In the genomic region with DNA sequence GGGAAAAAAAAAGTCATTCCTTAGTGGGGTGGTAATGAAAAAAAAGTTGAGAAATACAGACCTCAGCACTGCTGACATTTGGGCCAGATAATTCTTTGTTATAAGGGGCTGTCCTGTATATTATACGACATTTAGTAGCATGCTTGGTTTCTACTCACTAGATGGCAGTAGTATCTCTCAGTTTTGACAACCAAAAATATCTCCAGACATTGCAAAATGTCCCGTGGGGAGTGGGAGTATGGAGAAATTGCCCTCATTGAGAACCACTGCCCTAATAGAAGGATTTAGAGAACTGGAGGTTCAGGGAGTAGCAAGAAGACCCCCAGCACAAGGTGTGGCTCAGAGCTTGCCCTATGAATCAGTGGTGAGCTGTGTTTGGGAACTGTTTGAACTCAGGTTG, we compare ENCODE assay signal across 11 cellular contexts. TPM values are rescaled to one million over a fixed set of nuclear protein-coding genes. Genes with fewer than 3 reads are reported as not detected.
DNase-seq lines count a peak whose midpoint lies in the region; ATAC-seq and TF ChIP-seq lines count a peak whose summit lies in the region.
"Had no signal": no experiment of that assay in that cellular context is flagged by ENCODE, and none has a peak within 500 bp of the region (broad histone marks: within the 10 kb centered on the region; RNA-seq: fewer than 3 reads in every experiment).

No MANE protein-coding gene starts in this region.

- H2AFZ ChIP-seq in Loucy (ENCODE audit: low read length) (no peak overlapping the region), osteoblast (ENCODE audit: low read length) (no peak overlapping the region)

- WGBS in esophagus muscularis mucosa, result 10% methylated on average over 2 of the region's 2 CpGs

- H3K36me3 ChIP-seq in Loucy (ENCODE audit: insufficient read depth, low read length) (peaks cover 91% of the 10 kb centered on the region), osteoblast (ENCODE audit: insufficient read depth, low read length) (peaks cover 81% of the 10 kb centered on the region), esophagus muscularis mucosa (peaks cover 92 to 100% (median 99%) of the 10 kb centered on the region in 4 donors)

- no peaks in the 10 kb centered on the region for H3K27me3 ChIP-seq in Loucy (ENCODE audit: insufficient read depth, low read length, poor library complexity, severe bottlenecking)
- H3K27me3 ChIP-seq in osteoblast (ENCODE audit: insufficient read depth, low read length), result no peaks in the 10 kb centered on the region
- no peaks in the 10 kb centered on the region for H3K27me3 ChIP-seq in esophagus muscularis mucosa

- H3K4me1 Mint-ChIP-seq in chondrocyte (ENCODE audit: low read depth), result peaks cover 6% of the 10 kb centered on the region

- no peak overlapping the region for H3K4me3 ChIP-seq in Loucy (ENCODE audit: low read length, poor library complexity, severe bottlenecking)
- H3K4me3 ChIP-seq in osteoblast (ENCODE audit: insufficient read depth, low read length), result no peak overlapping the region
- H3K4me3 ChIP-seq in esophagus muscularis mucosa, result no peak overlapping the region

- no peaks in the 10 kb centered on the region for H3K27me3 Mint-ChIP-seq in chondrocyte (ENCODE audit: low read depth)

- TF ChIP-seq POLR2A in esophagus muscularis mucosa (IDR thresholded peaks at IDR 0.05; ENCODE audit: low read depth), result no peak

- no peak overlapping the region for H3K9ac ChIP-seq in Loucy (ENCODE audit: low read depth, low read length, poor library complexity, severe bottlenecking)

- ATAC-seq in GM21786 (IDR thresholded peaks at IDR 0.05; ENCODE audit: unreplicated experiment), result no peak
- ATAC-seq: activated CD4-positive, CD25-positive, alpha-beta regulatory T cell treated with anti-CD3 and anti-CD28 coated beads, Interleukin-2, amount 50 U/mL, for 24 hours had no signal

- TF ChIP-seq CTCF in Loucy (conservative IDR thresholded peaks at IDR 0.05; ENCODE audit: low read length) (peak; percentile 64), chondrocyte (IDR thresholded peaks at IDR 0.05) (peak; percentile 74), osteoblast (IDR thresholded peaks at IDR 0.05; ENCODE audit: extremely low read depth, low read depth, low read length) (peak; percentile 46), esophagus muscularis mucosa (IDR thresholded peaks at IDR 0.05) (peak in 1 of 3 experiments; percentile 8)

- H3K36me3 Mint-ChIP-seq in chondrocyte (ENCODE audit: low read depth), result peaks cover 36% of the 10 kb centered on the region

- no peak overlapping the region for H3K4me3 Mint-ChIP-seq in chondrocyte (ENCODE audit: unreplicated experiment)
- H3K4me3 Mint-ChIP-seq: mesothelial cell of epicardium had no signal

- no peak overlapping the region for H3K27ac Mint-ChIP-seq in chondrocyte (ENCODE audit: unreplicated experiment)
- H3K27ac Mint-ChIP-seq: mesothelial cell of epicardium had no signal

- no peaks in the 10 kb centered on the region for H3K9me2 ChIP-seq in Loucy (replicated peaks; ENCODE audit: low read depth, low read length)

- no peaks in the 10 kb centered on the region for H3K9me3 Mint-ChIP-seq in chondrocyte (ENCODE audit: low read depth)
- H3K9me3 Mint-ChIP-seq: mesothelial cell of epicardium had no signal

- H3K4me2 ChIP-seq in Loucy (ENCODE audit: low read depth, low read length, poor library complexity, severe bottlenecking), result no peak overlapping the region
- no peak overlapping the region for H3K4me2 ChIP-seq in osteoblast (ENCODE audit: insufficient read depth, low read length)

- no peaks in the 10 kb centered on the region for H3F3A ChIP-seq in Loucy (ENCODE audit: low read depth)

- no peaks in the 10 kb centered on the region for H3K79me2 ChIP-seq in Loucy (ENCODE audit: insufficient read depth, low read length)
- no peaks in the 10 kb centered on the region for H3K79me2 ChIP-seq in osteoblast (ENCODE audit: insufficient read depth, low read length)

- TF ChIP-seq EP300 in esophagus muscularis mucosa (IDR thresholded peaks at IDR 0.05), result no peak

- peak; percentile 21 for DNase-seq in SKM-1 treated with dmso at 0.1 percent for 144 hours (lab: John Stamatoyannopoulos, UW; ENCODE audit: unreplicated experiment)
- no peak for DNase-seq in SKM-1 (lab: John Stamatoyannopoulos, UW; ENCODE audit: unreplicated experiment)
- DNase-seq in chondrocyte (ENCODE audit: low spot score), result no peak
- DNase-seq in osteoblast (ENCODE audit: insufficient read length, low spot score, missing footprints), result no peak
- no peak for DNase-seq in hippocampal formation (lab: John Stamatoyannopoulos, UW)
- no peak for DNase-seq in esophagus muscularis mucosa (ENCODE audit: extremely low spot score)

- H4K20me1 ChIP-seq in Loucy (ENCODE audit: insufficient read depth, low read length, poor library complexity, severe bottlenecking), result no peaks in the 10 kb centered on the region
- peaks cover 5% of the 10 kb centered on the region for H4K20me1 ChIP-seq in osteoblast (ENCODE audit: insufficient read depth, low read length)

- H3K4me1 ChIP-seq in Loucy (ENCODE audit: insufficient read depth, low read length, poor library complexity, severe bottlenecking) (no peaks in the 10 kb centered on the region), osteoblast (ENCODE audit: insufficient read depth, low read length) (peaks cover 5% of the 10 kb centered on the region), esophagus muscularis mucosa (no peaks in the 10 kb centered on the region)

- H3K27ac ChIP-seq in osteoblast (ENCODE audit: low read depth, low read length), result no peak overlapping the region
- no peak overlapping the region for H3K27ac ChIP-seq in esophagus muscularis mucosa (replicated peaks in 1 of 4)

- H3K9me3 ChIP-seq in Loucy (ENCODE audit: insufficient read depth, low read depth, low read length), result no peaks in the 10 kb centered on the region
- no peaks in the 10 kb centered on the region for H3K9me3 ChIP-seq in osteoblast (ENCODE audit: low read depth, low read length)
- H3K9me3 ChIP-seq in esophagus muscularis mucosa, result no peaks in the 10 kb centered on the region
- H3K9me3 ChIP-seq: Caco-2 had no signal

- intact Hi-C loops in esophagus muscularis mucosa (cut with DNase I), result no loop called here

RNA-seq across cellular contexts. Expression of a gene that starts 28.6 kb away (rescaled TPM):
- total RNA-seq in chondrocyte (43.0 to 45.0 TPM (median 45.0 TPM) in 3 replicates), osteoblast (55.4 and 56.1 TPM in 2 replicates), esophagus muscularis mucosa (10 to 100 TPM; 48.0 to 73.8 (median 65.4) TPM)
